1 cellular context compared by ENCODE assay signal in the genomic region with DNA sequence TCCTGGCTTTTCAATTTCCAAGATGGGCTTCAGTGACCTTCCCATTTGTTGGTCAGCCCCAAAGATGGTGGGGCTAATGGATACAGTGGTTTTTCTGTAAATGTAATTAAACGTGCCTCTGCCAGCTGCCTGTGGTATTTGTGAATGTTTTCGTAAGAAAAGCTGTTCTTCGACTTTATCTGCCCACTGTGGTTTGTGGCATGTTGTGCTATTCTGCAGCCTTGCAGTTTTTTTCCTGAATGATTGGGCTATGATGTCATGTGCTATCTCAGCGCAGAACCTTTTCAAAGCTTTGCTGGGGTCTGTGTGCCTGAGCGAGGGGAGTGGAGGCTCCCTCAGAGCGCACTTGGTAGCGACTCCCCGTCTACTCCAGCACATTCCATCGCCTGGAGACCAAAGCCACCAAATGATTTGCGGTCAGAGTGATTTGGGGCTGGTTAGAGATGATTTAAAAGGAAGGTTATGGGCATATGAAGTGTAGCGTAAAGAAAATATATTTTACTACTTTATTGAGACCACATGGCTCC.
TF ChIP-seq lines count a peak whose summit lies in the region.

No MANE protein-coding gene starts in this region.

TF ChIP-seq in HEK293, 187 proteins besides CTCF, POLR2A, EP300 and RAD21 (continued from another document and continues in another):
- TF ChIP-seq PRDM1 (tag by site-specific recombination; IDR thresholded peaks at IDR 0.05): no peak
- TF ChIP-seq, protein P1, sequence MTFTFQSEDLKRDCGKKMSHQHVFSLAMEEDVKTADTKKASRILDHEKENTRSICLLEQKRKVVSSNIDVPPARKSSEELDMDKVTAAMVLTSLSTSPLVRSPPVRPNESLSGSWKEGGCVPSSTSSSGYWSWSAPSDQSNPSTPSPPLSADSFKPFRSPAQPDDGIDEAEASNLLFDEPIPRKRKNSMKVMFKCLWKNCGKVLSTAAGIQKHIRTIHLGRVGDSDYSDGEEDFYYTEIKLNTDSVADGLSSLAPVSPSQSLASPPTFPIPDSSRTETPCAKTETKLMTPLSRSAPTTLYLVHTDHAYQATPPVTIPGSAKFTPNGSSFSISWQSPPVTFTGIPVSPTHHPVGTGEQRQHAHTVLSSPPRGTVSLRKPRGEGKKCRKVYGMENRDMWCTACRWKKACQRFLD (tag by site-specific recombination; IDR thresholded peaks at IDR 0.05): no peak
- TF ChIP-seq ZNF175 (tag by site-specific recombination; IDR thresholded peaks at IDR 0.05): no peak
- TF ChIP-seq ZBTB1 (tag by site-specific recombination; IDR thresholded peaks at IDR 0.05): no peak
- peak; percentile 97 for TF ChIP-seq ZNF629 (tag by site-specific recombination; IDR thresholded peaks at IDR 0.05)
- TF ChIP-seq, protein P2, sequence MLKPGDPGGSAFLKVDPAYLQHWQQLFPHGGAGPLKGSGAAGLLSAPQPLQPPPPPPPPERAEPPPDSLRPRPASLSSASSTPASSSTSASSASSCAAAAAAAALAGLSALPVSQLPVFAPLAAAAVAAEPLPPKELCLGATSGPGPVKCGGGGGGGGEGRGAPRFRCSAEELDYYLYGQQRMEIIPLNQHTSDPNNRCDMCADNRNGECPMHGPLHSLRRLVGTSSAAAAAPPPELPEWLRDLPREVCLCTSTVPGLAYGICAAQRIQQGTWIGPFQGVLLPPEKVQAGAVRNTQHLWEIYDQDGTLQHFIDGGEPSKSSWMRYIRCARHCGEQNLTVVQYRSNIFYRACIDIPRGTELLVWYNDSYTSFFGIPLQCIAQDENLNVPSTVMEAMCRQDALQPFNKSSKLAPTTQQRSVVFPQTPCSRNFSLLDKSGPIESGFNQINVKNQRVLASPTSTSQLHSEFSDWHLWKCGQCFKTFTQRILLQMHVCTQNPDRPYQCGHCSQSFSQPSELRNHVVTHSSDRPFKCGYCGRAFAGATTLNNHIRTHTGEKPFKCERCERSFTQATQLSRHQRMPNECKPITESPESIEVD (tag by site-specific recombination; IDR thresholded peaks at IDR 0.05): peak; percentile 100
- TF ChIP-seq ZNF354C (tag by site-specific recombination; IDR thresholded peaks at IDR 0.05; ENCODE audit: borderline replicate concordance, low read depth): no peak
- no peak for TF ChIP-seq ZNF76 (tag by site-specific recombination; IDR thresholded peaks at IDR 0.05; ENCODE audit: borderline replicate concordance, low read depth)
- no peak for TF ChIP-seq ZSCAN30 (tag by site-specific recombination; IDR thresholded peaks at IDR 0.05)
- TF ChIP-seq, protein P3, sequence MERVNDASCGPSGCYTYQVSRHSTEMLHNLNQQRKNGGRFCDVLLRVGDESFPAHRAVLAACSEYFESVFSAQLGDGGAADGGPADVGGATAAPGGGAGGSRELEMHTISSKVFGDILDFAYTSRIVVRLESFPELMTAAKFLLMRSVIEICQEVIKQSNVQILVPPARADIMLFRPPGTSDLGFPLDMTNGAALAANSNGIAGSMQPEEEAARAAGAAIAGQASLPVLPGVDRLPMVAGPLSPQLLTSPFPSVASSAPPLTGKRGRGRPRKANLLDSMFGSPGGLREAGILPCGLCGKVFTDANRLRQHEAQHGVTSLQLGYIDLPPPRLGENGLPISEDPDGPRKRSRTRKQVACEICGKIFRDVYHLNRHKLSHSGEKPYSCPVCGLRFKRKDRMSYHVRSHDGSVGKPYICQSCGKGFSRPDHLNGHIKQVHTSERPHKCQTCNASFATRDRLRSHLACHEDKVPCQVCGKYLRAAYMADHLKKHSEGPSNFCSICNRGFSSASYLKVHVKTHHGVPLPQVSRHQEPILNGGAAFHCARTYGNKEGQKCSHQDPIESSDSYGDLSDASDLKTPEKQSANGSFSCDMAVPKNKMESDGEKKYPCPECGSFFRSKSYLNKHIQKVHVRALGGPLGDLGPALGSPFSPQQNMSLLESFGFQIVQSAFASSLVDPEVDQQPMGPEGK (tag by site-specific recombination; IDR thresholded peaks at IDR 0.05): peak; percentile 62; the same call in 1 of the 2 replicates
- TF ChIP-seq ZNF140 (tag by site-specific recombination; IDR thresholded peaks at IDR 0.05): no peak
- TF ChIP-seq ZNF544 (tag by site-specific recombination; IDR thresholded peaks at IDR 0.05): no peak
- TF ChIP-seq ZBTB17 (tag by site-specific recombination; IDR thresholded peaks at IDR 0.05): peak; percentile 91
- 0 out of 2 replicates have a peak, but pooled peaks have one; percentile 27 for TF ChIP-seq ZFP69B (tag by site-specific recombination; IDR thresholded peaks at IDR 0.05)
- TF ChIP-seq ZEB2 (tag by site-specific recombination; IDR thresholded peaks at IDR 0.05): peak; percentile 94
- no peak for TF ChIP-seq ZNF677 (tag by site-specific recombination; IDR thresholded peaks at IDR 0.05)
- TF ChIP-seq ZNF112 (tag by site-specific recombination; IDR thresholded peaks at IDR 0.05): no peak
- TF ChIP-seq ZNF274 (IDR thresholded peaks at IDR 0.05; ENCODE audit: low read length): no peak
- TF ChIP-seq ZNF274 (tag by site-specific recombination; IDR thresholded peaks at IDR 0.05; ENCODE audit: borderline replicate concordance): no peak
- TF ChIP-seq ZNF549 (tag by site-specific recombination; IDR thresholded peaks at IDR 0.05): no peak
- TF ChIP-seq ZNF654 (tag by site-specific recombination; IDR thresholded peaks at IDR 0.05; ENCODE audit: low read depth): no peak
- TF ChIP-seq ZNF19 (tag by site-specific recombination; IDR thresholded peaks at IDR 0.05; ENCODE audit: low read depth): no peak
- peak; percentile 59; the same call in 1 of the 2 replicates for TF ChIP-seq ZNF10 (tag by site-specific recombination; IDR thresholded peaks at IDR 0.05)
- TF ChIP-seq ZNF670 (tag by site-specific recombination; IDR thresholded peaks at IDR 0.05; ENCODE audit: low read depth): no peak
- peak; percentile 67; the same call in 1 of the 2 replicates for TF ChIP-seq ZNF501 (tag by site-specific recombination; IDR thresholded peaks at IDR 0.05)
- TF ChIP-seq ZNF184 (tag by site-specific recombination; IDR thresholded peaks at IDR 0.05): no peak
- peak; percentile 81 for TF ChIP-seq ZNF692 (tag by site-specific recombination; IDR thresholded peaks at IDR 0.05)
- TF ChIP-seq, protein P4, sequence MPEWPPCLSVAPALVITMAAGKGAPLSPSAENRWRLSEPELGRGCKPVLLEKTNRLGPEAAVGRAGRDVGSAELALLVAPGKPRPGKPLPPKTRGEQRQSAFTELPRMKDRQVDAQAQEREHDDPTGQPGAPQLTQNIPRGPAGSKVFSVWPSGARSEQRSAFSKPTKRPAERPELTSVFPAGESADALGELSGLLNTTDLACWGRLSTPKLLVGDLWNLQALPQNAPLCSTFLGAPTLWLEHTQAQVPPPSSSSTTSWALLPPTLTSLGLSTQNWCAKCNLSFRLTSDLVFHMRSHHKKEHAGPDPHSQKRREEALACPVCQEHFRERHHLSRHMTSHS (tag by site-specific recombination; IDR thresholded peaks at IDR 0.05): peak; percentile 85; the same call in 1 of the 2 replicates
- no peak for TF ChIP-seq ZBTB11 (tag by site-specific recombination; conservative IDR thresholded peaks at IDR 0.05; ENCODE audit: low read depth)
- TF ChIP-seq ZNF324 (tag by site-specific recombination; IDR thresholded peaks at IDR 0.05): 0 out of 2 replicates have a peak, but pooled peaks have one; percentile 46
- no peak for TF ChIP-seq ZNF211 (tag by site-specific recombination; IDR thresholded peaks at IDR 0.05; ENCODE audit: low read depth)
- TF ChIP-seq ZNF639 (tag by site-specific recombination; IDR thresholded peaks at IDR 0.05): peak; percentile 42; the same call in 1 of the 2 replicates
- TF ChIP-seq ZNF776 (tag by site-specific recombination; IDR thresholded peaks at IDR 0.05; ENCODE audit: borderline replicate concordance): no peak
- peak; percentile 50; the same call in 1 of the 2 replicates for TF ChIP-seq GFI1B (tag by site-specific recombination; IDR thresholded peaks at IDR 0.05)
- no peak for TF ChIP-seq ZNF146 (tag by site-specific recombination; IDR thresholded peaks at IDR 0.05)
- TF ChIP-seq ZNF792 (tag by site-specific recombination; IDR thresholded peaks at IDR 0.05): no peak
- TF ChIP-seq ZNF830 (tag by site-specific recombination; IDR thresholded peaks at IDR 0.05; ENCODE audit: low read depth): no peak
- no peak for TF ChIP-seq ZNF223 (tag by site-specific recombination; IDR thresholded peaks at IDR 0.05)
- TF ChIP-seq ZNF521 (tag by site-specific recombination; IDR thresholded peaks at IDR 0.05): no peak
- peak; percentile 95 for TF ChIP-seq ZBTB21 (tag by site-specific recombination; IDR thresholded peaks at IDR 0.05)
- no peak for TF ChIP-seq ZNF26 (tag by site-specific recombination; IDR thresholded peaks at IDR 0.05)
- TF ChIP-seq ZNF311 (tag by site-specific recombination; IDR thresholded peaks at IDR 0.05; ENCODE audit: borderline replicate concordance): no peak
- no peak for TF ChIP-seq ZNF37A (tag by site-specific recombination; IDR thresholded peaks at IDR 0.05)
- TF ChIP-seq, protein P5, sequence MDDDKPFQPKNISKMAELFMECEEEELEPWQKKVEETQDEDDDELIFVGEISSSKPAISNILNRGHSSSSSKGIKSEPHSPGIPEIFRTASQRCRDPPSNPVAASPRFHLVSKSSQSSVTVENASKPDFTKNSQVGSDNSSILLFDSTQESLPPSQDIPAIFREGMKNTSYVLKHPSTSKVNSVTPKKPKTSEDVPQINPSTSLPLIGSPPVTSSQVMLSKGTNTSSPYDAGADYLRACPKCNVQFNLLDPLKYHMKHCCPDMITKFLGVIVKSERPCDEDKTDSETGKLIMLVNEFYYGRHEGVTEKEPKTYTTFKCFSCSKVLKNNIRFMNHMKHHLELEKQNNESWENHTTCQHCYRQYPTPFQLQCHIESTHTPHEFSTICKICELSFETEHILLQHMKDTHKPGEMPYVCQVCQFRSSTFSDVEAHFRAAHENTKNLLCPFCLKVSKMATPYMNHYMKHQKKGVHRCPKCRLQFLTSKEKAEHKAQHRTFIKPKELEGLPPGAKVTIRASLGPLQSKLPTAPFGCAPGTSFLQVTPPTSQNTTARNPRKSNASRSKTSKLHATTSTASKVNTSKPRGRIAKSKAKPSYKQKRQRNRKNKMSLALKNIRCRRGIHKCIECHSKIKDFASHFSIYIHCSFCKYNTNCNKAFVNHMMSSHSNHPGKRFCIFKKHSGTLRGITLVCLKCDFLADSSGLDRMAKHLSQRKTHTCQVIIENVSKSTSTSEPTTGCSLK (tag by site-specific recombination; IDR thresholded peaks at IDR 0.05): no peak
- TF ChIP-seq RBAK (tag by site-specific recombination; IDR thresholded peaks at IDR 0.05): no peak
- TF ChIP-seq ZNF707 (tag by site-specific recombination; IDR thresholded peaks at IDR 0.05): no peak
